ENCODE assay signal across 24 cellular contexts in the genomic region with DNA sequence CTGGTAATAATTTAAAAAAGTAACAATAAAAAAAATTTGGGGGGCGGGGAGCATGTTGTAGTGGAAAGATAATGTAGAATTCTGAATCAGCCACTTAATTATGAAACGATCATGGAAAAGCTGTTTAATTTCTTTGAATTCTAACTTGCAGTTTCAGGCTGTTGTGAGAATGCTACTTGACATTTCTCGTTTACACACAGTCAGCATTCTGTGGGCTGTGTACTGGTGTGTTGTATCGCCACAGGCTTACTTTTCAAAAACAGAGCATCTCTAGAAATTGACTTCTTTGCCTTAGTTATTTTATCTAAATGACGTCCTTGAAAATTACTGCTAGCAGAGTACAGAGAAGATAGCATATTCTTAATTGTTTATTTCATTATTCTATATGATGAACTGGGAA.
"Had no signal": no experiment of that assay in that cellular context is flagged by ENCODE, and none has a peak within 500 bp of the region (broad histone marks: within the 10 kb centered on the region; RNA-seq: fewer than 3 reads in every experiment).

No MANE protein-coding gene starts in this region.

- H3K36me3 ChIP-seq: colonic mucosa, esophagus squamous epithelium, gastrocnemius medialis, heart right ventricle, left lung, lower lobe of right lung had no signal

- ATAC-seq: effector memory CD8-positive, alpha-beta T cell; esophagus mucosa; gastrocnemius medialis; heart right ventricle; left cardiac atrium; left lung; left ventricle myocardium superior; lower lobe of right lung; naive thymus-derived CD4-positive, alpha-beta T cell had no signal

- DNase-seq: colonic mucosa; cortex of kidney; effector CD8-positive, alpha-beta T cell; effector memory CD8-positive, alpha-beta T cell; endodermal cell; erythroblast; esophagus squamous epithelium; foreskin fibroblast; foreskin melanocyte; gastrocnemius medialis; glutamatergic neuron; head of caudate nucleus; heart right ventricle; hippocampal formation; left cardiac atrium; left lung; left ventricle myocardium superior; lower lobe of right lung; mesenchymal stem cell; midbrain; naive thymus-derived CD4-positive, alpha-beta T cell had no signal

- H3K27me3 ChIP-seq: colonic mucosa, esophagus squamous epithelium, gastrocnemius medialis, heart right ventricle, left lung had no signal

- H3K9me3 ChIP-seq: colonic mucosa, gastrocnemius medialis, heart right ventricle, left lung, lower lobe of right lung had no signal

- H3K4me1 ChIP-seq: colonic mucosa, esophagus squamous epithelium, gastrocnemius medialis, heart right ventricle, left lung, lower lobe of right lung had no signal

- FAIRE-seq: keratinocyte had no signal

- H3K4me3 ChIP-seq: colonic mucosa, esophagus squamous epithelium, gastrocnemius medialis, heart right ventricle, left lung, lower lobe of right lung had no signal

- H3K27ac ChIP-seq: colonic mucosa, epithelial cell of prostate, esophagus squamous epithelium, gastrocnemius medialis, heart right ventricle, left lung, lower lobe of right lung had no signal
